In the genomic region with DNA sequence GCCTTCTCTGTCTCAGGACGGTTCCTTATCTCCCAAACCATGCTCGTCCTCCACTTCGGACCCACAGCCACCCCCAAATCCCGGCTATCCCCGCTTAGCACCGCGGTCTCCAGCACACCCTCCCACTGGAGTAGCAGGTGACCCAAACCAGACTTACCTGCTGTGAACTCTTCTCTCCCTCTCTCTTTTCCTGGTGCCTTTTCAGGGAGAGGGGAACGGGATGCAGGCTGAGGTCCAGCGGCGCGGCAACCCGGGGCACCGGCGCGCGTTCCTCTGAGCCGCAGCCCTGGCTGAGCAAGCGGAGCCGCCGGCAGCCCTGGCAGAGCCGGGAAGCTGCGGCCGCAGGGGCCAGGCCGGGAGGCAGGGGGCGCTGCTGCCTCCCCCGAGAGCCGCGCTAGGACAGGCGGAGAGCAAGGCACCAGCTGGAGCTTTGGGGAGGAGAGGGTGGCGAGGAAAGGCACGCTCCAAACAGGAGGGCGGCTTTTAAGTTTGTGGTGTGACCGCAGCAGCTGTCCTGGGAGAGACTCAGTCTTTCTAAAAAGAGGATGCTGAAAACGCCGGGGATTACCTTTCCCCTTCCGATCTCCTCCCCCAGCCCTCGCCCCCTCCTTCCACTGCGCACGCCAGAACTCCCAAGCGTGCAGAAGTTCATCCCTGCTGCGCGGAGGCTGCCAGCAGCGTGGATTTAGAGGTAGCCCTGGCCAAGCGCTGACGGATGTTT, we compare ENCODE assay signal across 8 cellular contexts. TPM values are rescaled to one million over a fixed set of nuclear protein-coding genes. Genes with fewer than 3 reads are reported as not detected.
A peak's percentile ranks its signal among the peaks of the same experiment; 100 is the strongest.
DNase-seq lines count a peak whose midpoint lies in the region; ATAC-seq and TF ChIP-seq lines count a peak whose summit lies in the region.

SEMA3D (minus strand) TSS at position 536 of the 721 bp plus-strand sequence. CDS start 65,165 bp downstream, outside the sequence.

- H3K9me3 ChIP-seq in Caco-2 (peaks cover 3% of the 10 kb centered on the region; the same call in 1 of the 2 replicates), ovary (no peaks in the 10 kb centered on the region)

- H3K27me3 ChIP-seq in Caco-2 (replicated peaks; ENCODE audit: control insufficient read depth, insufficient read depth, low read length) (no peaks in the 10 kb centered on the region), ovary (no peaks in the 10 kb centered on the region)

- no peak within 1 kb of the TSS for H3K27ac Mint-ChIP-seq in Caco-2 (ENCODE audit: unreplicated experiment)
- no peak within 1 kb of the TSS for H3K27ac Mint-ChIP-seq in activated naive CD8-positive, alpha-beta T cell treated with anti-CD3 and anti-CD28 coated beads, Interleukin-2, amount 10 ng/mL, durations not matched to agents 7 days and 5 days

- BruUV-seq in Caco-2 (replicated peaks; lab: Mats Ljungman, UMichigan), result no TSS peak

- TF ChIP-seq CTCF in Caco-2 (IDR thresholded peaks at IDR 0.05; ENCODE audit: insufficient read depth in 1 of 2, low read depth in 1 of 2, low read length in 1 of 2, severe bottlenecking in 1 of 2, unreplicated experiment in 1 of 2) (peak; percentile 26 to 35), ovary (IDR thresholded peaks at IDR 0.05) (peak in 2 of 3 donors; percentile 44 to 66)

- ATAC-seq in GM19043 (IDR thresholded peaks at IDR 0.05; ENCODE audit: low read depth, unreplicated experiment) (peak; percentile 92), HG03135 (IDR thresholded peaks at IDR 0.05; ENCODE audit: unreplicated experiment) (peak; percentile 96)
- ATAC-seq in activated naive CD8-positive, alpha-beta T cell treated with anti-CD3 and anti-CD28 coated beads, Interleukin-2, amount 10 ng/mL, durations not matched to agents 7 days and 5 days (ENCODE audit: low read depth), result peak; percentile 78

- intact Hi-C loops in Caco-2 (cut with micrococcal nuclease; ENCODE audit: unreplicated experiment), result loop anchor here (5.0 kb wide), 1 partner anchor 276 kb away; no protein-coding TSS in a partner anchor
- intact Hi-C loops in cardiac septum (cut with DNase I), result loop anchor here (5.0 kb wide), 1 partner anchor 144 kb away; no protein-coding TSS in a partner anchor
- intact Hi-C loops in ovary (cut with DNase I), result loop anchor here in 1 of 4 donors (10.0 kb wide), 2 partner anchors 112 to 142 kb away; no protein-coding TSS in a partner anchor

- no peaks in the 10 kb centered on the region for H3K36me3 Mint-ChIP-seq in Caco-2 (ENCODE audit: insufficient read depth, unreplicated experiment)
- H3K36me3 Mint-ChIP-seq in activated naive CD8-positive, alpha-beta T cell treated with anti-CD3 and anti-CD28 coated beads, Interleukin-2, amount 10 ng/mL, durations not matched to agents 7 days and 5 days, result no peaks in the 10 kb centered on the region

- no peaks in the 10 kb centered on the region for H3K36me3 ChIP-seq in Caco-2 (ENCODE audit: control insufficient read depth, insufficient read depth, low read length)
- no peaks in the 10 kb centered on the region for H3K36me3 ChIP-seq in ovary

- DNase-seq in Caco-2 (peak; percentile 33 to 56), NCI-H2227 (lab: John Stamatoyannopoulos, UW; ENCODE audit: unreplicated experiment) (peak; percentile 74), cardiac septum (ENCODE audit: low spot score) (peak; percentile 77), ovary (peak; percentile 48 to 85 (median 67)), RKO (ENCODE audit: low spot score) (no peak)
- DNase-seq in activated naive CD8-positive, alpha-beta T cell treated with anti-CD3 and anti-CD28 coated beads, Interleukin-2, amount 10 ng/mL, durations not matched to agents 7 days and 5 days, result peak; percentile 49

- H3K4me3 ChIP-seq in Caco-2 (ENCODE audit: low read depth, low read length), result peak within 1 kb of the TSS; percentile 21; the same call in 1 of the 2 replicates
- peak within 1 kb of the TSS; percentile 8 for H3K4me3 ChIP-seq in ovary

- no peaks in the 10 kb centered on the region for H3K27me3 Mint-ChIP-seq in Caco-2 (ENCODE audit: insufficient read depth, unreplicated experiment)
- peaks cover 31% of the 10 kb centered on the region for H3K27me3 Mint-ChIP-seq in activated naive CD8-positive, alpha-beta T cell treated with anti-CD3 and anti-CD28 coated beads, Interleukin-2, amount 10 ng/mL, durations not matched to agents 7 days and 5 days

- no peak for TF ChIP-seq EP300 in ovary (IDR thresholded peaks at IDR 0.05)

- CTCF ChIA-PET in Caco-2 (lab: Charles Lee), result no interaction called here

- no peaks in the 10 kb centered on the region for H3K4me1 Mint-ChIP-seq in Caco-2 (ENCODE audit: low read depth, unreplicated experiment)
- peaks cover 2% of the 10 kb centered on the region for H3K4me1 Mint-ChIP-seq in activated naive CD8-positive, alpha-beta T cell treated with anti-CD3 and anti-CD28 coated beads, Interleukin-2, amount 10 ng/mL, durations not matched to agents 7 days and 5 days

- POLR2A ChIA-PET in Caco-2 (lab: Charles Lee), result no interaction called here
- POLR2A ChIA-PET in activated naive CD8-positive, alpha-beta T cell treated with anti-CD3 and anti-CD28 coated beads, Interleukin-2, amount 10 ng/mL, durations not matched to agents 7 days and 5 days (lab: Charles Lee), result no interaction called here

- H3K4me1 ChIP-seq in Caco-2 (no peaks in the 10 kb centered on the region), ovary (ENCODE audit: insufficient read depth) (peaks cover 1% of the 10 kb centered on the region)

- H3K27ac ChIP-seq in ovary, result peak within 1 kb of the TSS in 1 of 2 donors; percentile 51

- no peak for TF ChIP-seq POLR2A in ovary (IDR thresholded peaks at IDR 0.05)

- peak within 1 kb of the TSS; percentile 64 for H3K4me3 Mint-ChIP-seq in Caco-2 (ENCODE audit: unreplicated experiment)
- H3K4me3 Mint-ChIP-seq in activated naive CD8-positive, alpha-beta T cell treated with anti-CD3 and anti-CD28 coated beads, Interleukin-2, amount 10 ng/mL, durations not matched to agents 7 days and 5 days, result no peak within 1 kb of the TSS

- no peaks in the 10 kb centered on the region for H3K9me3 Mint-ChIP-seq in Caco-2 (ENCODE audit: unreplicated experiment)
- H3K9me3 Mint-ChIP-seq in activated naive CD8-positive, alpha-beta T cell treated with anti-CD3 and anti-CD28 coated beads, Interleukin-2, amount 10 ng/mL, durations not matched to agents 7 days and 5 days, result no peaks in the 10 kb centered on the region

- WGBS in ovary, 3 donors, result 0 to 1% (median 1%) methylated on average over 44 to 45 of the region's 45 CpGs

RNA-seq across cellular contexts. Expression of gene SEMA3D, which starts in this region (rescaled TPM):
- 0.61 and 0.84 TPM in 2 replicates for total RNA-seq in Caco-2 (2022)
- total RNA-seq in activated naive CD8-positive, alpha-beta T cell treated with anti-CD3 and anti-CD28 coated beads, Interleukin-2, amount 10 ng/mL, durations not matched to agents 7 days and 5 days, result not detected
- 1.9 TPM for total RNA-seq in cardiac septum
- total RNA-seq in ovary, result 1 to 10 TPM in 6 of 7 donors, under 1 TPM in 1; 0.95 to 6.1 (median 3.0) TPM
- polyA plus RNA-seq in ovary, result 1 to 10 TPM in 1 of 2 donors, under 1 TPM in 1; 0.75 to 5.8 TPM

Comparison
In these comparisons a context has a peak if more than half of its experiments do, and no peak if none do; other contexts are left out.
1. Peak in DNase-seq and H3K4me3 ChIP-seq in Caco-2; RNA of the gene not detected or under 1 TPM.
2. Peak in DNase-seq and ATAC-seq in activated naive CD8-positive, alpha-beta T cell treated with anti-CD3 and anti-CD28 coated beads, Interleukin-2, amount 10 ng/mL, durations not matched to agents 7 days and 5 days; RNA of the gene not detected or under 1 TPM.